ENCODE assay signal across 8 cellular contexts in genomic region chr9:129069128-129069824, GRCh38.
A peak's percentile ranks its signal among the peaks of the same experiment; 100 is the strongest.
DNase-seq lines count a peak whose midpoint lies in the region; ATAC-seq lines count a peak whose summit lies in the region.

No MANE protein-coding gene starts in this region.

- peaks cover 29% of the 10 kb centered on the region for H3K4me1 ChIP-seq in NT2/D1 (ENCODE audit: insufficient read depth, insufficient read length)

- H3K9ac ChIP-seq in NT2/D1 (ENCODE audit: insufficient read length, low read depth), result peak overlapping the region; percentile 28

- peaks cover 51% of the 10 kb centered on the region for H3K36me3 ChIP-seq in NT2/D1 (ENCODE audit: insufficient read depth, insufficient read length, low read length)

- H3K4me3 ChIP-seq in NT2/D1 (ENCODE audit: insufficient read length, low read depth), result no peak overlapping the region

- H3K9me3 ChIP-seq in NT2/D1 (ENCODE audit: insufficient read depth, low read length), result no peaks in the 10 kb centered on the region

- DNase-seq in NT2/D1 (ENCODE audit: low read depth, low spot score) (no peak), inferior parietal cortex (ENCODE audit: extremely low spot score) (peak; percentile 45), SHP77 treated with DMSO at 0.1 percent for 48 hours (lab: John Stamatoyannopoulos, UW) (no peak), NCI-H345 treated with DMSO at 0.1 percent for 48 hours (lab: John Stamatoyannopoulos, UW; ENCODE audit: unreplicated experiment) (no peak), NCI-H1417 (lab: John Stamatoyannopoulos, UW) (no peak)
- DNase-seq in activated T-helper 9 cell treated with anti-CD3 and anti-CD28 coated beads, Interleukin-2, amount 50 U/mL, for 16 hours (ENCODE audit: low read depth), result peak; percentile 21
- DNase-seq in stimulated activated CD8-positive, alpha-beta memory T cell treated with anti-CD3 and anti-CD28 coated beads, Interleukin-12 subunit alpha, Interleukin-12 subunit beta, amount 100 ng/mL, for 24 hours (ENCODE audit: extremely low read depth), result peak; percentile 27

- peak; percentile 74 for ATAC-seq in GM19452 (IDR thresholded peaks at IDR 0.05; ENCODE audit: unreplicated experiment)

- no peaks in the 10 kb centered on the region for H3K27me3 ChIP-seq in NT2/D1 (ENCODE audit: insufficient read depth, insufficient read length)

Comparison
In these comparisons a context has a peak if more than half of its experiments do, and no peak if none do; other contexts are left out.
1. DNase-seq: peak in activated T-helper 9 cell treated with anti-CD3 and anti-CD28 coated beads, Interleukin-2, amount 50 U/mL, for 16 hours (single experiment), inferior parietal cortex (single experiment) and stimulated activated CD8-positive, alpha-beta memory T cell treated with anti-CD3 and anti-CD28 coated beads, Interleukin-12 subunit alpha, Interleukin-12 subunit beta, amount 100 ng/mL, for 24 hours (single experiment); none in NT2/D1 (single experiment), SHP77 treated with DMSO at 0.1 percent for 48 hours (single experiment), NCI-H345 treated with DMSO at 0.1 percent for 48 hours (single experiment) and NCI-H1417 (0 of 3).